16 cellular contexts compared by ENCODE assay signal in the genomic region with DNA sequence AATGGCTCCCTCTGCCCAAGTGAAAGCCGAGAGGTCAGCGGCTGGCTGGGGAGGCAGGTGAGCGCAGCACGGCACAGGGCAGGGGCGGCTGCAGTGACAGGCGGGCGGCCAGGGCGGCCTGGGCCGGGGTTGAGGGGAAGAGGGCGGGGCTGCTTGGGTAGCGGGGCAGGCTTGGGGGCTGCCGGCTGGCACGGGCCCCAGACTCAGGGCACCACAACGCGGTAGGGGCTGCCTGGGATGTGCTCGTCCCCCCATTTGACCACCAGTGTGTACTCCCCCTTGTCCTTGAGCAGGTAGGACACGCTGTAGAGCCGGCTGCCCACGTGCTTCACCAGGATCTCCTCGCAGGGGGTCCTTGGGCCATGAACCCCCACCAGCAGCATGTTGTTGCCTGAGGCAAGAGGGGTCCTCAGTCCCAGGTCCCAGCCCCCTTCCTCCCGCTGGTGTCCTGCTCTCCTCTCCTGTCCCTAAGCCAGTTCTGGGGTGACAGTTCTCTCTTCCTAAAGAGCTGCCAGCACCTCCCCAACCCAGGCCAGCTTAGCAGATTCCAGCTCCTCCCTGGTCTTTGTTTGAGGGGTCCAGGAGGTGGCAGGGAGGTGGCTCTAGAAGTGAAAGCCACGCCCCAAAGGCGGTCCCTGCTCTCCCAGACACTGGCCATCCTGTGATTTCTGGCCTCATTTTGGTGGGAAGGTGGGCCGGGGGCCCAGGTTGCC. TPM values are rescaled to one million over a fixed set of nuclear protein-coding genes. Genes with fewer than 3 reads are reported as not detected.
A peak's percentile ranks its signal among the peaks of the same experiment; 100 is the strongest.
DNase-seq lines count a peak whose midpoint lies in the region; ATAC-seq, FAIRE-seq and TF ChIP-seq lines count a peak whose summit lies in the region.
"Had no signal": no experiment of that assay in that cellular context is flagged by ENCODE, and none has a peak within 500 bp of the region (broad histone marks: within the 10 kb centered on the region; RNA-seq: fewer than 3 reads in every experiment).

No MANE protein-coding gene starts in this region.

- no peak overlapping the region for H3K23ac ChIP-seq in trophoblast cell (ENCODE audit: low read length)

- no peaks in the 10 kb centered on the region for H3K79me1 ChIP-seq in trophoblast cell (ENCODE audit: low read length)

- BruUV-seq in endothelial cell of umbilical vein (replicated peaks; lab: Mats Ljungman, UMichigan), result TSS peak; percentile 36

- intact Hi-C loops in activated CD4-positive, alpha-beta memory T cell treated with anti-CD3 and anti-CD28 coated beads for 36 hours (cut with micrococcal nuclease), result no loop called here
- intact Hi-C loops in endothelial cell of umbilical vein (cut with micrococcal nuclease) (no loop called here), psoas muscle (cut with DNase I) (no loop called here)

- peaks cover 57% of the 10 kb centered on the region for H3K36me3 ChIP-seq in HUES48 (ENCODE audit: control insufficient read depth, insufficient read depth, low read length)
- peaks cover 5 to 51% of the 10 kb centered on the region in 2 experiments for H3K36me3 ChIP-seq in endothelial cell of umbilical vein (ENCODE audit: control insufficient read depth in 2 of 2, extremely low read depth in 1 of 2, insufficient read depth in 2 of 2, low read length in 2 of 2)
- H3K36me3 ChIP-seq in psoas muscle (ENCODE audit: insufficient read depth in 1 of 2, low read depth in 1 of 2), result peaks cover 0 to 29% of the 10 kb centered on the region in 2 donors
- H3K36me3 ChIP-seq in trophoblast cell (ENCODE audit: control insufficient read depth in 1 of 2, insufficient read depth in 2 of 2, low read length in 2 of 2), result peaks cover 58 to 59% of the 10 kb centered on the region in 2 experiments

- POLR2A ChIA-PET in activated CD4-positive, alpha-beta memory T cell treated with anti-CD3 and anti-CD28 coated beads, Interleukin-2, amount 10 ng/mL, durations not matched to agents 7 days and 5 days (lab: Charles Lee), result interaction anchor here (0.7 to 3.6 kb wide), 7 partner anchors 10 to 50 kb away, joined by 3 to 22 read pairs (median 9); partner anchors contain the start of genes FLNA and RPL10
- POLR2A ChIA-PET in activated CD4-positive, alpha-beta memory T cell treated with anti-CD3 and anti-CD28 coated beads for 36 hours (lab: Charles Lee), result interaction anchor here (1.1 to 1.6 kb wide), 2 partner anchors 17 to 35 kb away, joined by 3 to 4 read pairs; no protein-coding TSS in a partner anchor
- POLR2A ChIA-PET in endothelial cell of umbilical vein (lab: Charles Lee), result no interaction called here

- no peak for ATAC-seq in psoas muscle

- no peak overlapping the region for H2BK12ac ChIP-seq in trophoblast cell (ENCODE audit: low read length)

- H3K18ac ChIP-seq in trophoblast cell (ENCODE audit: low read length), result no peak overlapping the region

- no peak overlapping the region for H2BK5ac ChIP-seq in trophoblast cell (ENCODE audit: low read depth, low read length, poor library complexity)

- H3K4me2 ChIP-seq in endothelial cell of umbilical vein (ENCODE audit: insufficient read depth, low read length), result no peak overlapping the region
- no peak overlapping the region for H3K4me2 ChIP-seq in trophoblast cell (ENCODE audit: low read length)

- no peak for DNase-seq in activated CD4-positive, alpha-beta memory T cell treated with anti-CD3 and anti-CD28 coated beads, Interleukin-2, amount 10 ng/mL, durations not matched to agents 7 days and 5 days
- no peak for DNase-seq in activated CD4-positive, alpha-beta memory T cell treated with anti-CD3 and anti-CD28 coated beads for 36 hours
- DNase-seq in endothelial cell of umbilical vein (ENCODE audit: low read depth, low spot score) (no peak), psoas muscle (peak; percentile 15 to 49), kidney tubule cell (ENCODE audit: low spot score) (no peak), COR-L47 (lab: John Stamatoyannopoulos, UW) (no peak), trophoblast cell (no peak)
- DNase-seq: GDM1; KG1; NCI-H2081 treated with DMSO at 0.1 percent for 48 hours; nucleus accumbens; stimulated activated CD4-positive, alpha-beta T cell treated with anti-CD3 and anti-CD28 coated beads, Interleukin-2, amount 100 ng/mL, for 24 hours; T1000 had no signal

- H4K8ac ChIP-seq in trophoblast cell (ENCODE audit: low read depth, low read length), result no peak overlapping the region

- WGBS in psoas muscle, 3 donors, result 91 to 94% (median 92%) methylated on average over 13 to 24 of the region's 24 CpGs
- WGBS in trophoblast cell (ENCODE audit: extremely low coverage, insufficient coverage, insufficient read length), result no CpG with 5 or more reads among the region's 24 CpGs

- TF ChIP-seq POLR2A in endothelial cell of umbilical vein (IDR thresholded peaks at IDR 0.05; ENCODE audit: low read depth, low read length), result no peak

- no peak overlapping the region for H4K91ac ChIP-seq in trophoblast cell (ENCODE audit: low read depth, low read length)

- H3K4me1 ChIP-seq in HUES48 (ENCODE audit: control insufficient read depth, insufficient read depth, low read length) (no peaks in the 10 kb centered on the region), endothelial cell of umbilical vein (ENCODE audit: control insufficient read depth, extremely low read depth, insufficient read depth, low read length) (no peaks in the 10 kb centered on the region), psoas muscle (no peaks in the 10 kb centered on the region), trophoblast cell (ENCODE audit: control insufficient read depth in 1 of 2, insufficient read depth in 2 of 2, low read length in 2 of 2) (no peaks in the 10 kb centered on the region)
- H3K4me1 ChIP-seq: HAP-1 had no signal

- H3K14ac ChIP-seq in trophoblast cell (ENCODE audit: low read length), result no peak overlapping the region

- H3K4ac ChIP-seq in trophoblast cell (ENCODE audit: low read depth, low read length), result no peak overlapping the region

- no peaks in the 10 kb centered on the region for H3K9me3 Mint-ChIP-seq in activated CD4-positive, alpha-beta memory T cell treated with anti-CD3 and anti-CD28 coated beads, Interleukin-2, amount 10 ng/mL, durations not matched to agents 7 days and 5 days
- H3K9me3 Mint-ChIP-seq in activated CD4-positive, alpha-beta memory T cell treated with anti-CD3 and anti-CD28 coated beads for 36 hours, result no peaks in the 10 kb centered on the region

- no peak overlapping the region for H4K12ac ChIP-seq in trophoblast cell (ENCODE audit: low read depth, low read length)

- H3K4me1 Mint-ChIP-seq in activated CD4-positive, alpha-beta memory T cell treated with anti-CD3 and anti-CD28 coated beads, Interleukin-2, amount 10 ng/mL, durations not matched to agents 7 days and 5 days, result peaks cover 60% of the 10 kb centered on the region
- peaks cover 35% of the 10 kb centered on the region for H3K4me1 Mint-ChIP-seq in activated CD4-positive, alpha-beta memory T cell treated with anti-CD3 and anti-CD28 coated beads for 36 hours (ENCODE audit: low read depth)

- H3K4me3 ChIP-seq in HUES48 (ENCODE audit: low read depth, low read length) (no peak overlapping the region), endothelial cell of umbilical vein (replicated peaks in 1 of 3; ENCODE audit: insufficient read depth in 1 of 3, low read depth in 1 of 3, low read length in 3 of 3) (no peak overlapping the region), psoas muscle (no peak overlapping the region), trophoblast cell (ENCODE audit: low read depth, low read length) (no peak overlapping the region)
- H3K4me3 ChIP-seq: HAP-1 had no signal

- TF ChIP-seq CTCF in endothelial cell of umbilical vein (IDR thresholded peaks at IDR 0.05; ENCODE audit: extremely low read depth in 1 of 2, insufficient read depth in 1 of 2, low read depth in 1 of 2, low read length in 2 of 2) (no peak), psoas muscle (IDR thresholded peaks at IDR 0.05) (no peak)

- CTCF ChIA-PET in activated CD4-positive, alpha-beta memory T cell treated with anti-CD3 and anti-CD28 coated beads, Interleukin-2, amount 10 ng/mL, durations not matched to agents 7 days and 5 days (lab: Charles Lee), result no interaction called here
- CTCF ChIA-PET in activated CD4-positive, alpha-beta memory T cell treated with anti-CD3 and anti-CD28 coated beads for 36 hours (lab: Charles Lee), result interaction anchor here (1.6 kb wide), 1 partner anchor 25 kb away, joined by 3 read pairs; no protein-coding TSS in a partner anchor
- CTCF ChIA-PET in endothelial cell of umbilical vein (lab: Charles Lee), result no interaction called here

- H3K27ac Mint-ChIP-seq in activated CD4-positive, alpha-beta memory T cell treated with anti-CD3 and anti-CD28 coated beads, Interleukin-2, amount 10 ng/mL, durations not matched to agents 7 days and 5 days, result peak overlapping the region; percentile 81
- H3K27ac Mint-ChIP-seq in activated CD4-positive, alpha-beta memory T cell treated with anti-CD3 and anti-CD28 coated beads for 36 hours, result no peak overlapping the region

- no peak overlapping the region for H3K4me3 Mint-ChIP-seq in activated CD4-positive, alpha-beta memory T cell treated with anti-CD3 and anti-CD28 coated beads, Interleukin-2, amount 10 ng/mL, durations not matched to agents 7 days and 5 days
- no peak overlapping the region for H3K4me3 Mint-ChIP-seq in activated CD4-positive, alpha-beta memory T cell treated with anti-CD3 and anti-CD28 coated beads for 36 hours

- H3K36me3 Mint-ChIP-seq in activated CD4-positive, alpha-beta memory T cell treated with anti-CD3 and anti-CD28 coated beads, Interleukin-2, amount 10 ng/mL, durations not matched to agents 7 days and 5 days (ENCODE audit: low read depth), result peaks cover 41% of the 10 kb centered on the region
- H3K36me3 Mint-ChIP-seq in activated CD4-positive, alpha-beta memory T cell treated with anti-CD3 and anti-CD28 coated beads for 36 hours, result peaks cover 13% of the 10 kb centered on the region

- FAIRE-seq in endothelial cell of umbilical vein (lab: Jason Lieb, UNC), result no peak
- FAIRE-seq: islet of Langerhans had no signal

- H3K27me3 ChIP-seq in HUES48 (ENCODE audit: control insufficient read depth, insufficient read depth, low read length) (no peaks in the 10 kb centered on the region), endothelial cell of umbilical vein (ENCODE audit: control insufficient read depth in 2 of 2, insufficient read depth in 2 of 2, low read length in 2 of 2) (no peaks in the 10 kb centered on the region), psoas muscle (ENCODE audit: insufficient read depth in 3 of 3, low read length in 2 of 3) (no peaks in the 10 kb centered on the region), trophoblast cell (ENCODE audit: insufficient read depth, low read length) (no peaks in the 10 kb centered on the region)

- H2AK5ac ChIP-seq in trophoblast cell (ENCODE audit: low read length), result no peak overlapping the region

- no peak overlapping the region for H2BK120ac ChIP-seq in trophoblast cell (ENCODE audit: insufficient read depth, low read length, poor library complexity)

- no peaks in the 10 kb centered on the region for H3K79me2 ChIP-seq in endothelial cell of umbilical vein (ENCODE audit: control insufficient read depth, insufficient read depth, low read length)
- no peaks in the 10 kb centered on the region for H3K79me2 ChIP-seq in trophoblast cell (ENCODE audit: control insufficient read depth, insufficient read depth, low read length, poor library complexity)

- H3K27me3 Mint-ChIP-seq in activated CD4-positive, alpha-beta memory T cell treated with anti-CD3 and anti-CD28 coated beads, Interleukin-2, amount 10 ng/mL, durations not matched to agents 7 days and 5 days, result no peaks in the 10 kb centered on the region
- H3K27me3 Mint-ChIP-seq in activated CD4-positive, alpha-beta memory T cell treated with anti-CD3 and anti-CD28 coated beads for 36 hours, result no peaks in the 10 kb centered on the region

- H2AFZ ChIP-seq in endothelial cell of umbilical vein (ENCODE audit: low read depth, low read length) (no peak overlapping the region), trophoblast cell (ENCODE audit: insufficient read depth, low read length, poor library complexity) (no peak overlapping the region)

- H3K9ac ChIP-seq in HUES48 (ENCODE audit: low read depth, low read length) (no peak overlapping the region), endothelial cell of umbilical vein (replicated peaks; ENCODE audit: extremely low read depth, insufficient read depth, low read length) (no peak overlapping the region), trophoblast cell (ENCODE audit: low read length) (no peak overlapping the region)

- H4K20me1 ChIP-seq in endothelial cell of umbilical vein (replicated peaks; ENCODE audit: control insufficient read depth, extremely low read depth, insufficient read depth, low read length), result no peaks in the 10 kb centered on the region

- H3K27ac ChIP-seq in HUES48 (ENCODE audit: low read depth, low read length), result peak overlapping the region; percentile 35
- H3K27ac ChIP-seq in endothelial cell of umbilical vein (ENCODE audit: insufficient read depth, low read depth, low read length), result no peak overlapping the region
- no peak overlapping the region for H3K27ac ChIP-seq in psoas muscle
- H3K27ac ChIP-seq in trophoblast cell (ENCODE audit: low read depth, low read length), result no peak overlapping the region

- no peaks in the 10 kb centered on the region for H3K9me1 ChIP-seq in endothelial cell of umbilical vein (replicated peaks; ENCODE audit: control insufficient read depth, extremely low read depth, insufficient read depth, low read length)

- H3K9me3 ChIP-seq in HUES48 (ENCODE audit: control insufficient read depth, insufficient read depth, low read length) (peaks cover 30% of the 10 kb centered on the region; the same call in 1 of the 2 replicates), endothelial cell of umbilical vein (replicated peaks; ENCODE audit: control insufficient read depth, insufficient read depth, low read length) (no peaks in the 10 kb centered on the region), psoas muscle (no peaks in the 10 kb centered on the region), trophoblast cell (ENCODE audit: insufficient read depth, low read depth, low read length) (no peaks in the 10 kb centered on the region)
- H3K9me3 ChIP-seq: HAP-1 had no signal

- dilution Hi-C loops in endothelial cell of umbilical vein (cut with MboI; ENCODE audit: extremely low pct_ligation_motif_present, low sequenced_read_pairs), result no loop called here

RNA-seq across cellular contexts. Expression of gene FLNA, which starts 25.6 kb away (rescaled TPM):
- 1,000 to 10,000 TPM; 1,571 to 1,579 TPM for total RNA-seq in activated CD4-positive, alpha-beta memory T cell treated with anti-CD3 and anti-CD28 coated beads, Interleukin-2, amount 10 ng/mL, durations not matched to agents 7 days and 5 days
- 1,000 to 10,000 TPM; 1,023 to 1,032 TPM for total RNA-seq in activated CD4-positive, alpha-beta memory T cell treated with anti-CD3 and anti-CD28 coated beads for 36 hours
- total RNA-seq in endothelial cell of umbilical vein, result 1,474 and 1,671 TPM in 2 replicates
- polyA plus RNA-seq in endothelial cell of umbilical vein, result 658 and 817 TPM in 2 replicates
- polyA plus RNA-seq in endothelial cell of umbilical vein (2011; cell fraction: cytosol; rRNA removed), result 586 and 692 TPM in 2 replicates
- 1,827 and 2,405 TPM in 2 replicates for polyA plus RNA-seq in endothelial cell of umbilical vein (2011; cell fraction: nucleus; rRNA removed)
- 942 and 1,144 TPM in 2 replicates for polyA plus RNA-seq in endothelial cell of umbilical vein (2012)
- polyA minus RNA-seq in endothelial cell of umbilical vein, result 2,274 and 2,423 TPM in 2 replicates
- polyA minus RNA-seq in endothelial cell of umbilical vein (2011; cell fraction: cytosol; rRNA and poly(A)+ RNA removed), result 691 TPM
- polyA minus RNA-seq in endothelial cell of umbilical vein (2011; cell fraction: nucleus; rRNA and poly(A)+ RNA removed), result 948 and 1,772 TPM in 2 replicates
- total RNA-seq in psoas muscle, result 10 to 100 TPM; 66.9 to 92.5 (median 76.4) TPM
- polyA plus RNA-seq in psoas muscle, result 100 to 1,000 TPM in 1 of 3 donors, 10 to 100 TPM in 2; 45.7 to 106 (median 56.0) TPM
- 739 and 796 TPM in 2 replicates for polyA plus RNA-seq in trophoblast cell (2013)

RNA-seq across cellular contexts. Expression of gene EMD, which starts 30.3 kb away (rescaled TPM):
- total RNA-seq in activated CD4-positive, alpha-beta memory T cell treated with anti-CD3 and anti-CD28 coated beads, Interleukin-2, amount 10 ng/mL, durations not matched to agents 7 days and 5 days, result 10 to 100 TPM; 65.5 to 66.0 TPM
- 10 to 100 TPM; 75.8 to 79.1 TPM for total RNA-seq in activated CD4-positive, alpha-beta memory T cell treated with anti-CD3 and anti-CD28 coated beads for 36 hours
- total RNA-seq in endothelial cell of umbilical vein (71.5 and 76.8 TPM in 2 replicates), psoas muscle (10 to 100 TPM; 61.1 to 78.2 (median 66.5) TPM)
- polyA plus RNA-seq in endothelial cell of umbilical vein (47.0 and 50.6 TPM in 2 replicates), psoas muscle (100 to 1,000 TPM in 1 of 3 donors, 10 to 100 TPM in 2; 91.6 to 101 (median 94.9) TPM)
- polyA plus RNA-seq in endothelial cell of umbilical vein (2011; cell fraction: cytosol; rRNA removed), result 62.3 and 65.3 TPM in 2 replicates
- 58.2 and 63.0 TPM in 2 replicates for polyA plus RNA-seq in endothelial cell of umbilical vein (2011; cell fraction: nucleus; rRNA removed)
- 69.6 and 87.5 TPM in 2 replicates for polyA plus RNA-seq in endothelial cell of umbilical vein (2012)
- 34.2 and 47.7 TPM in 2 replicates for polyA minus RNA-seq in endothelial cell of umbilical vein
- 56.5 TPM for polyA minus RNA-seq in endothelial cell of umbilical vein (2011; cell fraction: cytosol; rRNA and poly(A)+ RNA removed)
- 14.7 and 18.9 TPM in 2 replicates for polyA minus RNA-seq in endothelial cell of umbilical vein (2011; cell fraction: nucleus; rRNA and poly(A)+ RNA removed)
- 70.7 and 72.7 TPM in 2 replicates for polyA plus RNA-seq in trophoblast cell (2013)

RNA-seq across cellular contexts. Expression of gene RPL10, which starts 49.4 kb away (rescaled TPM):
- 1,000 to 10,000 TPM; 2,958 to 2,962 TPM for total RNA-seq in activated CD4-positive, alpha-beta memory T cell treated with anti-CD3 and anti-CD28 coated beads, Interleukin-2, amount 10 ng/mL, durations not matched to agents 7 days and 5 days
- 1,000 to 10,000 TPM; 3,597 to 3,654 TPM for total RNA-seq in activated CD4-positive, alpha-beta memory T cell treated with anti-CD3 and anti-CD28 coated beads for 36 hours
- 2,493 and 2,979 TPM in 2 replicates for total RNA-seq in endothelial cell of umbilical vein
- 6,375 and 7,586 TPM in 2 replicates for polyA plus RNA-seq in endothelial cell of umbilical vein
- polyA plus RNA-seq in endothelial cell of umbilical vein (2011; cell fraction: cytosol; rRNA removed), result 8,116 and 9,197 TPM in 2 replicates
- polyA plus RNA-seq in endothelial cell of umbilical vein (2011; cell fraction: nucleus; rRNA removed), result 2,307 and 2,831 TPM in 2 replicates
- polyA plus RNA-seq in endothelial cell of umbilical vein (2012), result 3,703 and 5,650 TPM in 2 replicates
- 1,869 and 2,194 TPM in 2 replicates for polyA minus RNA-seq in endothelial cell of umbilical vein
- polyA minus RNA-seq in endothelial cell of umbilical vein (2011; cell fraction: cytosol; rRNA and poly(A)+ RNA removed), result 1,135 TPM
- polyA minus RNA-seq in endothelial cell of umbilical vein (2011; cell fraction: nucleus; rRNA and poly(A)+ RNA removed), result 299 and 338 TPM in 2 replicates
- total RNA-seq in psoas muscle, result 1,000 to 10,000 TPM; 1,403 to 2,633 (median 2,325) TPM
- polyA plus RNA-seq in psoas muscle, result 1,000 to 10,000 TPM; 4,938 to 5,433 (median 5,248) TPM
- 2,879 and 2,940 TPM in 2 replicates for polyA plus RNA-seq in trophoblast cell (2013)

RNA-seq across cellular contexts. Expression of gene TKTL1, which starts 53.2 kb away (rescaled TPM):
- total RNA-seq in activated CD4-positive, alpha-beta memory T cell treated with anti-CD3 and anti-CD28 coated beads, Interleukin-2, amount 10 ng/mL, durations not matched to agents 7 days and 5 days, result 1 to 10 TPM in 1 of 2 experiments, under 1 TPM in 1; 0.85 to 2.0 TPM
- under 1 TPM; 0.15 to 0.21 TPM for total RNA-seq in activated CD4-positive, alpha-beta memory T cell treated with anti-CD3 and anti-CD28 coated beads for 36 hours
- total RNA-seq in endothelial cell of umbilical vein, result not detected in 2 replicates
- 0.03 TPM in 1 of 2 replicates, not detected in the other for polyA plus RNA-seq in endothelial cell of umbilical vein
- not detected in 2 replicates for polyA plus RNA-seq in endothelial cell of umbilical vein (2011; cell fraction: cytosol; rRNA removed)
- not detected in 2 replicates for polyA plus RNA-seq in endothelial cell of umbilical vein (2011; cell fraction: nucleus; rRNA removed)
- 0.07 TPM in 1 of 2 replicates, not detected in the other for polyA plus RNA-seq in endothelial cell of umbilical vein (2012)
- polyA minus RNA-seq in endothelial cell of umbilical vein, result not detected in 2 replicates
- not detected for polyA minus RNA-seq in endothelial cell of umbilical vein (2011; cell fraction: cytosol; rRNA and poly(A)+ RNA removed)
- not detected in 2 replicates for polyA minus RNA-seq in endothelial cell of umbilical vein (2011; cell fraction: nucleus; rRNA and poly(A)+ RNA removed)
- total RNA-seq in psoas muscle, result under 1 TPM in 3 of 4 donors, not detected in 1; 0.19 to 0.44 (median 0.26) TPM
- polyA plus RNA-seq in psoas muscle, result under 1 TPM; 0.24 to 0.52 (median 0.30) TPM
- polyA plus RNA-seq in trophoblast cell (2013), result not detected in 2 replicates

RNA-seq across cellular contexts. Expression of gene TEX28, which starts 53.9 kb away (rescaled TPM):
- total RNA-seq in activated CD4-positive, alpha-beta memory T cell treated with anti-CD3 and anti-CD28 coated beads, Interleukin-2, amount 10 ng/mL, durations not matched to agents 7 days and 5 days, result not detected
- total RNA-seq in activated CD4-positive, alpha-beta memory T cell treated with anti-CD3 and anti-CD28 coated beads for 36 hours, result not detected
- total RNA-seq in endothelial cell of umbilical vein (not detected in 2 replicates), psoas muscle (not detected)
- polyA plus RNA-seq in endothelial cell of umbilical vein (not detected in 2 replicates), psoas muscle (not detected)
- polyA plus RNA-seq in endothelial cell of umbilical vein (2011; cell fraction: cytosol; rRNA removed), result not detected in 2 replicates
- polyA plus RNA-seq in endothelial cell of umbilical vein (2011; cell fraction: nucleus; rRNA removed), result not detected in 2 replicates
- polyA plus RNA-seq in endothelial cell of umbilical vein (2012), result not detected in 2 replicates
- polyA minus RNA-seq in endothelial cell of umbilical vein, result not detected in 2 replicates
- not detected for polyA minus RNA-seq in endothelial cell of umbilical vein (2011; cell fraction: cytosol; rRNA and poly(A)+ RNA removed)
- polyA minus RNA-seq in endothelial cell of umbilical vein (2011; cell fraction: nucleus; rRNA and poly(A)+ RNA removed), result not detected in 2 replicates
- not detected in 2 replicates for polyA plus RNA-seq in trophoblast cell (2013)

Comparison
In these comparisons a context has a peak if more than half of its experiments do, and no peak if none do; other contexts are left out.
1. DNase-seq: peak in psoas muscle (2 of 2); none in activated CD4-positive, alpha-beta memory T cell treated with anti-CD3 and anti-CD28 coated beads, Interleukin-2, amount 10 ng/mL, durations not matched to agents 7 days and 5 days (single experiment), activated CD4-positive, alpha-beta memory T cell treated with anti-CD3 and anti-CD28 coated beads for 36 hours (single experiment), endothelial cell of umbilical vein (single experiment), kidney tubule cell (single experiment), COR-L47 (single experiment) and trophoblast cell (0 of 2).
2. RNA of gene FLNA, which starts 25.6 kb away (total RNA-seq): 1,571 to 1,579 TPM in activated CD4-positive, alpha-beta memory T cell treated with anti-CD3 and anti-CD28 coated beads, Interleukin-2, amount 10 ng/mL, durations not matched to agents 7 days and 5 days, 1,474 to 1,671 TPM in endothelial cell of umbilical vein and 1,023 to 1,032 TPM in activated CD4-positive, alpha-beta memory T cell treated with anti-CD3 and anti-CD28 coated beads for 36 hours; 66.9 to 92.5 TPM in psoas muscle; every median in the first group is over 10 times any median in the second.